8 cellular contexts compared by ENCODE assay signal in the genomic region with DNA sequence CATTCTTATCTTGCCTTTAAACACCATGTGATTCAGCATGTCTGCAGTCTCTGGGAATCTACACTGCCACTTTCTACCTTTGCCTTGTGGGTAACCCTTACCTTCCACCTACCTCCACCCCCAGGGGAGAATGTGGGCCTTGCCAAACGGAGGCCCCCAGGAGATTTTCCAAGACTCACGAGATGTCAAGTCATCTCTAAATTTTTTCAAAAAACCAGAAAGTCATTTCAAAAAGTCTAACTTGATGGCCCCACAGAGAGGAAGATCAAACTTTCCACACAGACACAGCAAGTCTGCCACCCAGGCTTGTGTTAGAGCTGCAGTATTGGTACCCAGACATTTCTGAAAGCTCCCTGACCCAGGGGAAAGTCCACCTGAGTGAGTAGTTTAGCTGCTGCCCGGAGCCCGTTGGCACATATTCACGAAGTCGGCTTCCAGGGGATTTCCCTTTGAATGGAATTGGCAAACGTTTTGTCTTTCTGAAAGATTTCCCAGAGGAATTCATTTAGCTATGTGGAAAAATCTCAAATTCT. TPM values are rescaled to one million over a fixed set of nuclear protein-coding genes. Genes with fewer than 3 reads are reported as not detected.
DNase-seq lines count a peak whose midpoint lies in the region; ATAC-seq and TF ChIP-seq lines count a peak whose summit lies in the region.
"Had no signal": no experiment of that assay in that cellular context is flagged by ENCODE, and none has a peak within 500 bp of the region (broad histone marks: within the 10 kb centered on the region; RNA-seq: fewer than 3 reads in every experiment).

No MANE protein-coding gene starts in this region.

- DNase-seq in Jurkat, Clone E6-1 (ENCODE audit: low read depth, low spot score), result no peak
- peak; percentile 26 for DNase-seq in activated CD4-positive, alpha-beta memory T cell treated with anti-CD3 and anti-CD28 coated beads, Interleukin-2, amount 10 ng/mL, durations not matched to agents 7 days and 5 days
- DNase-seq in hepatocyte (ENCODE audit: low spot score) (peak; percentile 9), AG08396 (ENCODE audit: low spot score) (no peak), iPS-NIHi11 (ENCODE audit: low spot score) (no peak)
- DNase-seq in stimulated activated CD8-positive, alpha-beta memory T cell treated with anti-CD3 and anti-CD28 coated beads, Interleukin-4, amount 100 ng/mL, for 24 hours (ENCODE audit: low read depth), result peak; percentile 24
- DNase-seq: left lung had no signal

- peak overlapping the region; percentile 52 for H3K4me3 ChIP-seq in Jurkat, Clone E6-1 (ENCODE audit: low read length)
- H3K4me3 ChIP-seq in hepatocyte, result no peak overlapping the region
- H3K4me3 ChIP-seq: left lung had no signal

- no peaks in the 10 kb centered on the region for H3K27me3 ChIP-seq in hepatocyte
- H3K27me3 ChIP-seq: left lung had no signal

- no peak for ATAC-seq in GM18502 (IDR thresholded peaks at IDR 0.05; ENCODE audit: poor library complexity, unreplicated experiment)
- ATAC-seq: left lung had no signal

- peaks cover 13% of the 10 kb centered on the region for H3K36me3 Mint-ChIP-seq in activated CD4-positive, alpha-beta memory T cell treated with anti-CD3 and anti-CD28 coated beads, Interleukin-2, amount 10 ng/mL, durations not matched to agents 7 days and 5 days (ENCODE audit: low read depth)

- 93% methylated on average over 7 of the region's 7 CpGs for WGBS in hepatocyte (ENCODE audit: low lambda C conversion rate, missing lambda C conversion rate)

- H4K20me1 ChIP-seq in hepatocyte (ENCODE audit: insufficient read depth, poor library complexity, severe bottlenecking), result no peaks in the 10 kb centered on the region

- peak overlapping the region; percentile 82 for H3K27ac Mint-ChIP-seq in activated CD4-positive, alpha-beta memory T cell treated with anti-CD3 and anti-CD28 coated beads, Interleukin-2, amount 10 ng/mL, durations not matched to agents 7 days and 5 days

- peaks cover 2% of the 10 kb centered on the region for H3K79me2 ChIP-seq in hepatocyte

- no peaks in the 10 kb centered on the region for H3K4me1 ChIP-seq in hepatocyte (ENCODE audit: insufficient read depth)

- H3K4me2 ChIP-seq in hepatocyte, result no peak overlapping the region

- H3K9me3 ChIP-seq in hepatocyte (ENCODE audit: low read depth), result no peaks in the 10 kb centered on the region
- H3K9me3 ChIP-seq: left lung had no signal

- H3K9me3 Mint-ChIP-seq in activated CD4-positive, alpha-beta memory T cell treated with anti-CD3 and anti-CD28 coated beads, Interleukin-2, amount 10 ng/mL, durations not matched to agents 7 days and 5 days, result no peaks in the 10 kb centered on the region

- peaks cover 52% of the 10 kb centered on the region for H3K4me1 Mint-ChIP-seq in activated CD4-positive, alpha-beta memory T cell treated with anti-CD3 and anti-CD28 coated beads, Interleukin-2, amount 10 ng/mL, durations not matched to agents 7 days and 5 days

- TF ChIP-seq CTCF in hepatocyte (IDR thresholded peaks at IDR 0.05; ENCODE audit: poor library complexity), result no peak

- no peak overlapping the region for H3K4me3 Mint-ChIP-seq in activated CD4-positive, alpha-beta memory T cell treated with anti-CD3 and anti-CD28 coated beads, Interleukin-2, amount 10 ng/mL, durations not matched to agents 7 days and 5 days

- POLR2A ChIA-PET in activated CD4-positive, alpha-beta memory T cell treated with anti-CD3 and anti-CD28 coated beads, Interleukin-2, amount 10 ng/mL, durations not matched to agents 7 days and 5 days (lab: Charles Lee), result interaction anchor here (1.1 to 8.2 kb wide), 7 partner anchors 10 to 242 kb away, joined by 3 to 77 read pairs (median 4); partner anchors contain the start of genes FAM177A1 and NFKBIA

- no peaks in the 10 kb centered on the region for H3K27me3 Mint-ChIP-seq in activated CD4-positive, alpha-beta memory T cell treated with anti-CD3 and anti-CD28 coated beads, Interleukin-2, amount 10 ng/mL, durations not matched to agents 7 days and 5 days

- CTCF ChIA-PET in activated CD4-positive, alpha-beta memory T cell treated with anti-CD3 and anti-CD28 coated beads, Interleukin-2, amount 10 ng/mL, durations not matched to agents 7 days and 5 days (lab: Charles Lee), result interaction anchor here (1.1 to 3.1 kb wide), 6 partner anchors 12 to 135 kb away, joined by 3 to 17 read pairs (median 6); partner anchors contain the start of gene NFKBIA

- H2AFZ ChIP-seq in hepatocyte, result no peak overlapping the region

- no peak overlapping the region for H3K27ac ChIP-seq in hepatocyte

- H3K36me3 ChIP-seq in hepatocyte (replicated peaks; ENCODE audit: insufficient read depth, low read depth), result no peaks in the 10 kb centered on the region

- H3K9me2 ChIP-seq in hepatocyte (replicated peaks; ENCODE audit: insufficient read depth), result no peaks in the 10 kb centered on the region

RNA-seq across cellular contexts. Expression of gene PSMA6, which starts 4.6 kb away (rescaled TPM):
- polyA plus RNA-seq in Jurkat, Clone E6-1 (2012; ENCODE audit: insufficient read depth, insufficient read length), result 613 TPM
- 100 to 1,000 TPM; 235 to 242 TPM for total RNA-seq in activated CD4-positive, alpha-beta memory T cell treated with anti-CD3 and anti-CD28 coated beads, Interleukin-2, amount 10 ng/mL, durations not matched to agents 7 days and 5 days
- 252 and 260 TPM in 2 replicates for total RNA-seq in hepatocyte
- 216 and 228 TPM in 2 replicates for polyA plus RNA-seq in hepatocyte

Comparison
In these comparisons a context has a peak if more than half of its experiments do, and no peak if none do; other contexts are left out.
1. DNase-seq: peak in activated CD4-positive, alpha-beta memory T cell treated with anti-CD3 and anti-CD28 coated beads, Interleukin-2, amount 10 ng/mL, durations not matched to agents 7 days and 5 days (single experiment), hepatocyte (single experiment) and stimulated activated CD8-positive, alpha-beta memory T cell treated with anti-CD3 and anti-CD28 coated beads, Interleukin-4, amount 100 ng/mL, for 24 hours (single experiment); none in Jurkat, Clone E6-1 (single experiment), AG08396 (single experiment) and iPS-NIHi11 (single experiment).